Comparison of ENCODE assay signal across 25 cellular contexts in the genomic region with DNA sequence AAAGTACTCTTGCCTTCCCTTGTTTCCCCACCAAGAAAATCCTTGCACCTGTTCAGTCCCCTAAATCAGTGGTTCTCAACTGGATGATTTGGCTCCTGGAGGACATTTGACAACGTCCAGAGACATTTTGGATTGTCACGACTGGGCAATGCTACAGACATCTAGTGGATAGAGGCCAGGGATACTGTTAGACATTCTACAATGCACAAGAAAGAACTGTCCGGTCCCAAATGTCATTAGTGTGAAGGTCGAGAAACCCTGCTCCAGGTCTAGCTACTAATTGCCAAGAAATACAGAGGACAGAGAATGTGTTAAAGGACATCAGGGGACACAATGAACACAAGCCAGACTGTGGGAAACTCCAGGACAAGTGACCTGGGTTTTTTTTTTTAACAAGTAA. TPM values are rescaled to one million over a fixed set of nuclear protein-coding genes. Genes with fewer than 3 reads are reported as not detected.
"Had no signal": no experiment of that assay in that cellular context is flagged by ENCODE, and none has a peak within 500 bp of the region (broad histone marks: within the 10 kb centered on the region; RNA-seq: fewer than 3 reads in every experiment).

No MANE protein-coding gene starts in this region.

- H3K4me1 ChIP-seq: adrenal gland, SJCRH30 had no signal

- H3K36me3 ChIP-seq: adrenal gland, SJCRH30 had no signal

- H3K9me3 Mint-ChIP-seq: activated naive CD8-positive, alpha-beta T cell treated with anti-CD3 and anti-CD28 coated beads, Interleukin-2, amount 10 ng/mL, durations not matched to agents 7 days and 5 days had no signal

- H3K4me3 ChIP-seq: adrenal gland, K562, SJCRH30 had no signal

- H3K27ac ChIP-seq: adrenal gland, SJCRH30 had no signal

- H3K27ac Mint-ChIP-seq: activated CD8-positive, alpha-beta T cell treated with anti-CD3 and anti-CD28 coated beads, Interleukin-2, amount 10 ng/mL, durations not matched to agents 7 days and 5 days; activated naive CD8-positive, alpha-beta T cell treated with anti-CD3 and anti-CD28 coated beads, Interleukin-2, amount 10 ng/mL, durations not matched to agents 7 days and 5 days had no signal

- H3K27me3 ChIP-seq: adrenal gland, SJCRH30 had no signal

- H3K9me3 ChIP-seq: adrenal gland, SJCRH30, SK-N-SH had no signal

- H3K4me3 Mint-ChIP-seq: activated CD8-positive, alpha-beta T cell treated with anti-CD3 and anti-CD28 coated beads, Interleukin-2, amount 10 ng/mL, durations not matched to agents 7 days and 5 days; activated naive CD8-positive, alpha-beta T cell treated with anti-CD3 and anti-CD28 coated beads, Interleukin-2, amount 10 ng/mL, durations not matched to agents 7 days and 5 days had no signal

- H3K4me2 ChIP-seq: SK-N-SH had no signal

- H3K4me1 Mint-ChIP-seq: activated naive CD8-positive, alpha-beta T cell treated with anti-CD3 and anti-CD28 coated beads, Interleukin-2, amount 10 ng/mL, durations not matched to agents 7 days and 5 days had no signal

- H3K36me3 Mint-ChIP-seq: activated naive CD8-positive, alpha-beta T cell treated with anti-CD3 and anti-CD28 coated beads, Interleukin-2, amount 10 ng/mL, durations not matched to agents 7 days and 5 days had no signal

- DNase-seq: activated CD4-positive, alpha-beta T cell treated with anti-CD3 and anti-CD28 coated beads for 4 hours; activated CD4-positive, alpha-beta T cell treated with anti-CD3 and anti-CD28 coated beads, Interleukin-2, amount 50 U/mL, for 4 hours; activated CD8-positive, alpha-beta memory T cell treated with anti-CD3 and anti-CD28 coated beads, Interleukin-2, amount 50 U/mL, for 48 hours; activated CD8-positive, alpha-beta T cell treated with anti-CD3 and anti-CD28 coated beads, Interleukin-2, amount 10 ng/mL, durations not matched to agents 7 days and 5 days; activated naive CD4-positive, alpha-beta T cell treated with anti-CD3 and anti-CD28 coated beads, Interleukin-2, amount 50 U/mL, for 16 hours; activated naive CD8-positive, alpha-beta T cell treated with anti-CD3 and anti-CD28 coated beads, Interleukin-2, amount 10 ng/mL, durations not matched to agents 7 days and 5 days; activated T-cell treated with anti-CD3 and anti-CD28 coated beads, Interleukin-2, amount 50 U/mL, for 1 hour; adrenal gland; aorta; NCI-H1048; NCI-H146; NCI-H187 treated with DMSO at 0.1 percent for 48 hours; NCI-H2171 treated with DMSO at 0.1 percent for 48 hours; NCI-H226; NCI-H510A; NCI-H526 treated with DMSO at 0.1 percent for 48 hours; NCI-H82; SJCRH30; SK-N-SH; T-helper 1 cell had no signal

RNA-seq across cellular contexts. Expression of gene LRP2, which starts 60.0 kb away (rescaled TPM):
- total RNA-seq: bronchial epithelial cell, LHCN-M2, M059J, RPMI7951, SJCRH30 had no signal
- polyA plus RNA-seq: adrenal gland, aorta, SK-N-SH had no signal
